Comparison of ENCODE assay signal across 26 cellular contexts in the genomic region with DNA sequence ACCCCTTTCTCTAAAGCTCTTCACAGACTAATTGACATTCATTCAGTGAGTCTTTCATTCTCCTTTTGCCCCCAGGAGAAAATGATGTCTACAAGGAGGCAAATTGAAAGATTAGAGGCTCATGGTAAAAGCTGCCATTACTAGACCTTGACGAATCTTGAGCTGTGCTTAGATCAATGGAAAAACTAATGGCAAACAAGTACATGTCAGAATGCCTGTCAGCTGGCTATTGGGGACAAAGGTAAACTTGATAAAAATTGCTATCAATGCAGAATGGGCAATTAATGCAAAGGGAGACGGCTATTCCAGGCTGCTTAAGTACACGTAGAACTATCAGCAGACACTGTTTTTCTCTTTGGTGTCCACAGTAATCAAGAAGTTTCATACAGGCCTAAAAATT.
"Had no signal": no experiment of that assay in that cellular context is flagged by ENCODE, and none has a peak within 500 bp of the region (broad histone marks: within the 10 kb centered on the region; RNA-seq: fewer than 3 reads in every experiment).

No MANE protein-coding gene starts in this region.

- DNase-seq: activated CD4-positive, alpha-beta memory T cell treated with anti-CD3 and anti-CD28 coated beads, Interleukin-2, amount 10 ng/mL, durations not matched to agents 7 days and 5 days; activated CD4-positive, alpha-beta T cell treated with anti-CD3 and anti-CD28 coated beads for 1 hour; activated CD4-positive, alpha-beta T cell treated with anti-CD3 and anti-CD28 coated beads for 4 hours; activated CD4-positive, alpha-beta T cell treated with anti-CD3 and anti-CD28 coated beads, Interleukin-2, amount 10 ng/mL, durations not matched to agents 7 days and 5 days; activated CD4-positive, alpha-beta T cell treated with anti-CD3 and anti-CD28 coated beads, Interleukin-2, amount 50 U/mL, for 4 hours; activated CD8-positive, alpha-beta memory T cell treated with anti-CD3 and anti-CD28 coated beads, Interleukin-2, amount 50 U/mL, for 48 hours; activated gamma-delta T cell; activated naive CD4-positive, alpha-beta T cell; activated naive CD4-positive, alpha-beta T cell treated with anti-CD3 and anti-CD28 coated beads, Interleukin-2, amount 10 ng/mL, durations not matched to agents 7 days and 5 days; activated naive CD8-positive, alpha-beta T cell treated with anti-CD3 and anti-CD28 coated beads, Interleukin-2, amount 10 ng/mL, durations not matched to agents 7 days and 5 days; activated T-cell treated with anti-CD3 and anti-CD28 coated beads for 4 hours; activated T-cell treated with anti-CD3 and anti-CD28 coated beads, Interleukin-2, amount 50 U/mL, for 24 hours; activated T-cell treated with anti-CD3 and anti-CD28 coated beads, Interleukin-2, amount 50 U/mL, for 72 hours; central memory CD4-positive, alpha-beta T cell; cerebellar nuclear complex; colonic mucosa; effector memory CD4-positive, alpha-beta T cell; endodermal cell; foreskin fibroblast; T-helper 2 cell had no signal

- H3K36me3 ChIP-seq: ascending aorta, breast epithelium, cardiac muscle cell, colonic mucosa had no signal

- H3K4me1 ChIP-seq: ascending aorta, breast epithelium, colonic mucosa had no signal

- H3K4me3 ChIP-seq: ascending aorta, breast epithelium, cardiac muscle cell, colonic mucosa had no signal

- H3K9me3 ChIP-seq: ascending aorta, breast epithelium, colonic mucosa had no signal

- ATAC-seq: activated naive CD4-positive, alpha-beta T cell treated with anti-CD3 and anti-CD28 coated beads, Interleukin-2, amount 50 U/mL, for 72 hours; activated T-cell treated with anti-CD3 and anti-CD28 coated beads, Interleukin-2, amount 50 U/mL, for 72 hours; esophagus mucosa; WTC11 had no signal

- H3K27me3 ChIP-seq: ascending aorta, breast epithelium, colonic mucosa had no signal

- H3K27ac ChIP-seq: ascending aorta, breast epithelium, cardiac muscle cell, colonic mucosa had no signal
